Comparison of ENCODE assay signal across 35 cellular contexts in the genomic region with DNA sequence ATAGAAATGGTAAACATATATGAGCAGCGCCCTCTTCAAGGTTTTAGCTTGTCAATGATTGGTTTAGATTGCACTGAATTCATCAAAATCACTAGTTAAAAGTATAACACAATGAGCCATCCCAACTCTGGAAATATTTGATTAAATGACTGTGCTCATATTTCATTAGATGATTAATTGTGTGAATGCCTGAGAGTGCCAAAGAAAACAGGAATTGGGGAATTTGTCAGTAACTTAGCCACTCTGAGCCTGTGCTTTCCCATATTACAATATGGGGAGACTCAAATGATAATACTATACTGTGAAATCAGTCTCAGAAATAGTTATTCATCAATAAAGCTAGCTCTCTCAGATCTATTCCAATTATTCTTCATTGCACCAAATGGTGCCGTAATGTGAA.
"Had no signal": no experiment of that assay in that cellular context is flagged by ENCODE, and none has a peak within 500 bp of the region (broad histone marks: within the 10 kb centered on the region; RNA-seq: fewer than 3 reads in every experiment).

No MANE protein-coding gene starts in this region.

- H3K4me3 ChIP-seq: MG63 had no signal

- H3K27ac ChIP-seq: KMS-11 had no signal

- H3K36me3 ChIP-seq: MG63 had no signal

- DNase-seq: Karpas-422, Kasumi-1, KG1, MG63, MM.1S, MV-4-11, NCI-H1048, NCI-H1092, NCI-H1092 treated with DMSO at 0.1 percent for 48 hours, NCI-H1105, NCI-H1105 treated with DMSO at 0.1 percent for 48 hours, NCI-H1417, NCI-H1417 treated with DMSO at 0.1 percent for 48 hours, NCI-H1436, NCI-H1436 treated with DMSO at 0.1 percent for 48 hours, NCI-H146, NCI-H1694, NCI-H1694 treated with DMSO at 0.1 percent for 48 hours, NCI-H187, NCI-H187 treated with DMSO at 0.1 percent for 48 hours, NCI-H1930, NCI-H2029, NCI-H2029 treated with DMSO at 0.1 percent for 48 hours, NCI-H2081, NCI-H2081 treated with DMSO at 0.1 percent for 48 hours, NCI-H2107, NCI-H2171, NCI-H2171 treated with DMSO at 0.1 percent for 48 hours, NCI-H2227 treated with DMSO at 0.1 percent for 48 hours, NCI-H226, NCI-H345, NCI-H446, NCI-H446 treated with DMSO at 0.1 percent for 48 hours, NCI-H510A had no signal

- H3K4me2 ChIP-seq: KMS-11 had no signal

- H3K9ac ChIP-seq: KMS-11 had no signal

- H3K9me3 ChIP-seq: MG63 had no signal

- H3K27me3 ChIP-seq: MG63 had no signal
